Comparison of ENCODE assay signal across 32 cellular contexts in the genomic region with DNA sequence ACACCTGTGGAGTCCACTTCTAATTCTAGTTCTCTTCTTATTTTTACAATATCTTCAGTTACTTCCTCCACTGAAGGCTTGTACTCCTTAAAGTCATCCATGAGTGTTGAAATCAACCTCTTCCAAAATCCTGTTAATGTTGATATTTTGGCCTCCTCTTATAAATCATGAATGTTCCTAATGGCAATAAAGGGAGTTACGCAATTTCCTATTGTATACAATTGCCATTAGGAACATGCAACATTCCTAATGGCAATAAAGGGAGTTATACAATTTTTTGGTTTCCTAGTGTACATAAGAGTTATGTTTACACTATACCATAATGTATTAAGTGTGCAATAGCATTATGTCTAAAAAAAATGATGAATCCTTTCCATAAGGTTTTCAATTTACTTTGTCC. TPM values are rescaled to one million over a fixed set of nuclear protein-coding genes. Genes with fewer than 3 reads are reported as not detected.
"Had no signal": no experiment of that assay in that cellular context is flagged by ENCODE, and none has a peak within 500 bp of the region (broad histone marks: within the 10 kb centered on the region; RNA-seq: fewer than 3 reads in every experiment).

No MANE protein-coding gene starts in this region.

- H3K4me1 ChIP-seq: esophagus squamous epithelium, heart right ventricle, left lung, uterus had no signal

- H3K36me3 Mint-ChIP-seq: type B pancreatic cell had no signal

- H3K4me3 Mint-ChIP-seq: activated CD4-positive, alpha-beta memory T cell treated with anti-CD3 and anti-CD28 coated beads, Interleukin-2, amount 10 ng/mL, durations not matched to agents 7 days and 5 days; activated CD4-positive, alpha-beta T cell treated with anti-CD3 and anti-CD28 coated beads, Interleukin-2, amount 10 ng/mL, durations not matched to agents 24 days and 14 days; activated T-cell treated with anti-CD3 and anti-CD28 coated beads, Interleukin-2, amount 50 U/mL, for 4 hours; nephron; type B pancreatic cell had no signal

- H3K27me3 ChIP-seq: esophagus squamous epithelium, heart right ventricle, left lung, spleen, uterus had no signal

- H3K9me3 Mint-ChIP-seq: activated T-cell treated with anti-CD3 and anti-CD28 coated beads, Interleukin-2, amount 50 U/mL, for 4 hours; activated T-helper 17 cell treated with anti-CD3 and anti-CD28 coated beads, Interleukin-2, amount 50 U/mL, for 72 hours; type B pancreatic cell had no signal

- H3K4me1 Mint-ChIP-seq: activated CD4-positive, alpha-beta T cell treated with anti-CD3 and anti-CD28 coated beads, Interleukin-2, amount 10 ng/mL, durations not matched to agents 24 days and 14 days; nephron had no signal

- H3K27ac ChIP-seq: epithelial cell of prostate, esophagus squamous epithelium, left lung, thoracic aorta, uterus had no signal

- DNase-seq: activated CD4-positive, alpha-beta memory T cell treated with anti-CD3 and anti-CD28 coated beads, Interleukin-2, amount 10 ng/mL, durations not matched to agents 7 days and 5 days; activated CD4-positive, alpha-beta T cell treated with anti-CD3 and anti-CD28 coated beads, Interleukin-2, amount 10 ng/mL, durations not matched to agents 24 days and 14 days; activated CD4-positive, CD25-positive, alpha-beta regulatory T cell treated with anti-CD3 and anti-CD28 coated beads, Interleukin-2, amount 50 U/mL, for 72 hours; activated CD8-positive, alpha-beta memory T cell treated with anti-CD3 and anti-CD28 coated beads, Interleukin-2, amount 50 U/mL, for 48 hours; activated gamma-delta T cell treated with Interleukin-2 at 50 U/mL for 16 hours; activated naive CD4-positive, alpha-beta T cell treated with anti-CD3 and anti-CD28 coated beads, Interleukin-2, amount 50 U/mL, for 16 hours; activated T-cell treated with anti-CD3 and anti-CD28 coated beads, Interleukin-2, amount 50 U/mL, for 4 hours; anterior cingulate cortex; dermis blood vessel endothelial cell; effector CD4-positive, alpha-beta T cell; esophagus squamous epithelium; foreskin melanocyte; heart right ventricle; kidney glomerular epithelial cell; left lung; mesendoderm; posterior cingulate gyrus; right cardiac atrium; spleen; stimulated activated CD4-positive, alpha-beta T cell treated with anti-CD3 and anti-CD28 coated beads, Interleukin-2, amount 100 ng/mL, for 48 hours; stimulated activated naive CD8-positive, alpha-beta T cell treated with anti-CD3 and anti-CD28 coated beads, Interleukin-15, Interleukin-2, amounts not matched to agents 100 U/mL and 50 U/mL, for 24 hours; T-helper 2 cell; uterus had no signal

- H3K36me3 ChIP-seq: esophagus squamous epithelium, heart right ventricle, left lung, spleen, thoracic aorta, uterus had no signal

- H3K9me3 ChIP-seq: esophagus squamous epithelium, left lung, spleen, thoracic aorta, uterus had no signal

- ATAC-seq: activated T-cell treated with anti-CD3 and anti-CD28 coated beads, Interleukin-2, amount 50 U/mL, for 4 hours; activated T-helper 17 cell treated with anti-CD3 and anti-CD28 coated beads, Interleukin-2, amount 50 U/mL, for 72 hours; heart right ventricle; left lung; right cardiac atrium; stimulated activated naive CD8-positive, alpha-beta T cell treated with anti-CD3 and anti-CD28 coated beads, Interleukin-15, Interleukin-2, amounts not matched to agents 100 U/mL and 50 U/mL, for 24 hours had no signal

- H3K27ac Mint-ChIP-seq: activated CD4-positive, alpha-beta memory T cell treated with anti-CD3 and anti-CD28 coated beads, Interleukin-2, amount 10 ng/mL, durations not matched to agents 7 days and 5 days; activated CD4-positive, alpha-beta T cell treated with anti-CD3 and anti-CD28 coated beads, Interleukin-2, amount 10 ng/mL, durations not matched to agents 24 days and 14 days; nephron; type B pancreatic cell had no signal

- H3K27me3 Mint-ChIP-seq: activated CD4-positive, alpha-beta memory T cell treated with anti-CD3 and anti-CD28 coated beads, Interleukin-2, amount 10 ng/mL, durations not matched to agents 7 days and 5 days; activated CD4-positive, alpha-beta T cell treated with anti-CD3 and anti-CD28 coated beads, Interleukin-2, amount 10 ng/mL, durations not matched to agents 24 days and 14 days; activated T-helper 17 cell treated with anti-CD3 and anti-CD28 coated beads, Interleukin-2, amount 50 U/mL, for 72 hours; type B pancreatic cell had no signal

- H3K4me3 ChIP-seq: esophagus squamous epithelium, heart right ventricle, left lung, lung, spleen, thoracic aorta, uterus had no signal

RNA-seq across cellular contexts. Expression of gene TIGIT, which starts 9.2 kb away (rescaled TPM):
- total RNA-seq: bronchial epithelial cell, dermis blood vessel endothelial cell, glomerular endothelial cell, osteoblast had no signal

RNA-seq across cellular contexts. Expression of gene ZNF80, which starts 47.3 kb away (rescaled TPM):
- total RNA-seq: bronchial epithelial cell, dermis blood vessel endothelial cell, glomerular endothelial cell, lung, osteoblast, right cardiac atrium, thoracic aorta, uterus had no signal
- polyA plus RNA-seq: heart right ventricle, right cardiac atrium had no signal
